Comparison of ENCODE assay signal across 25 cellular contexts in the genomic region with DNA sequence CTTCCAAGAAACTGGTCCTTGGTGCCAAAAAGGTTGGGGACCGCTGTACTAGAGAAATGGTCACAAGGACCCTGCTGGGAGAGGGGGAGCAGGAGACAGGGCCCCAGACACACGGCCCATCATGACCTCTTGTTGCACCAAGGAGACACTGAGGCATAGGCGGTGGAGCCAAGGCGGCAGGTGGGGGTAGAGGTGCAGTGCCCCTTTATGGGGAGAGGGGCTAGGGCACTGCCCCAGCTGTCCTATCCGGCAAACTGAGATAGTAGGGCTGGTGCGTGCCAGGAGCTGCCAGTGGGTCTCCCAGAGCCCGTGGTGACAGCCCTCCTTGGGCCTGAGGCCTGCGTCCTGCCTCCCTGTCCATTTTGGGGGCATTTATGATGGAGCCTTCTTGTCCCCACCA. TPM values are rescaled to one million over a fixed set of nuclear protein-coding genes. Genes with fewer than 3 reads are reported as not detected.
DNase-seq lines count a peak whose midpoint lies in the region; TF ChIP-seq lines count a peak whose summit lies in the region.
"Had no signal": no experiment of that assay in that cellular context is flagged by ENCODE, and none has a peak within 500 bp of the region (broad histone marks: within the 10 kb centered on the region; RNA-seq: fewer than 3 reads in every experiment).

No MANE protein-coding gene starts in this region.

- H3K36me3 Mint-ChIP-seq in chondrocyte (ENCODE audit: low read depth): peaks cover 1% of the 10 kb centered on the region
- H3K36me3 Mint-ChIP-seq: CD14-positive monocyte; CD8-positive, alpha-beta memory T cell; IgD-negative memory B cell had no signal

- H3K4me3 ChIP-seq in right atrium auricular region: no peak overlapping the region
- H3K4me3 ChIP-seq in spleen: no peak overlapping the region
- H3K4me3 ChIP-seq: GM12878 had no signal

- WGBS in spleen, 5 donors: 82 to 96% (median 94%) methylated on average over 8 of the region's 8 CpGs

- TF ChIP-seq CTCF in chondrocyte (IDR thresholded peaks at IDR 0.05): no peak
- TF ChIP-seq CTCF in right atrium auricular region (IDR thresholded peaks at IDR 0.05): no peak
- TF ChIP-seq CTCF in spleen (IDR thresholded peaks at IDR 0.05 in 8 of 11, conservative IDR thresholded peaks at IDR 0.05 in 3 of 11): no peak

- intact Hi-C loops in cardiac septum (cut with DNase I): no loop called here
- intact Hi-C loops in spleen (cut with DNase I; ENCODE audit: low total_unique reads): no loop called here

- no peak overlapping the region for H3K4me3 Mint-ChIP-seq in chondrocyte (ENCODE audit: unreplicated experiment)
- H3K4me3 Mint-ChIP-seq: CD14-positive monocyte; CD8-positive, alpha-beta memory T cell; IgD-negative memory B cell had no signal

- H3K4me1 Mint-ChIP-seq in chondrocyte (ENCODE audit: low read depth): peaks cover 12% of the 10 kb centered on the region
- H3K4me1 Mint-ChIP-seq: CD14-positive monocyte; CD8-positive, alpha-beta memory T cell; IgD-negative memory B cell had no signal

- H3K9me3 Mint-ChIP-seq in chondrocyte (ENCODE audit: low read depth): no peaks in the 10 kb centered on the region
- H3K9me3 Mint-ChIP-seq: CD8-positive, alpha-beta memory T cell; IgD-negative memory B cell had no signal

- H3K27me3 ChIP-seq in right atrium auricular region (no peaks in the 10 kb centered on the region), spleen (replicated peaks in 1 of 7) (peaks cover 0 to 46% (median 0%) of the 10 kb centered on the region in 7 donors)
- H3K27me3 ChIP-seq: BE2C had no signal

- no peak for TF ChIP-seq POLR2A in spleen (IDR thresholded peaks at IDR 0.05)

- H3K27ac ChIP-seq in right atrium auricular region (peak overlapping the region; percentile 12 to 60), spleen (no peak overlapping the region)
- H3K27ac ChIP-seq: KMS-11 had no signal

- peaks cover 6% of the 10 kb centered on the region for H3K27me3 Mint-ChIP-seq in chondrocyte (ENCODE audit: low read depth)

- H3K9me3 ChIP-seq in right atrium auricular region (no peaks in the 10 kb centered on the region), spleen (no peaks in the 10 kb centered on the region)
- H3K9me3 ChIP-seq: BE2C had no signal

- H3K27ac Mint-ChIP-seq in chondrocyte (ENCODE audit: unreplicated experiment): no peak overlapping the region
- H3K27ac Mint-ChIP-seq: CD14-positive monocyte; CD8-positive, alpha-beta memory T cell; IgD-negative memory B cell had no signal

- H3K4me1 ChIP-seq in right atrium auricular region (peaks cover 0 to 16% of the 10 kb centered on the region in 2 donors), spleen (no peaks in the 10 kb centered on the region)
- H3K4me1 ChIP-seq: BE2C had no signal

- H3K36me3 ChIP-seq in right atrium auricular region: peaks cover 36% of the 10 kb centered on the region
- no peaks in the 10 kb centered on the region for H3K36me3 ChIP-seq in spleen
- H3K36me3 ChIP-seq: BE2C had no signal

- DNase-seq in chondrocyte (ENCODE audit: low spot score) (peak; percentile 57), cardiac septum (ENCODE audit: low spot score) (peak; percentile 74), right atrium auricular region (ENCODE audit: low spot score) (no peak), spleen (peak; percentile 58), NCI-H146 (lab: John Stamatoyannopoulos, UW) (no peak), T1000 (lab: John Stamatoyannopoulos, UW) (no peak), NCI-H524 (lab: John Stamatoyannopoulos, UW) (no peak)
- DNase-seq: 8988T; ACHN; BE2C; CD8-positive, alpha-beta memory T cell; DMS 273 treated with DMSO at 0.1 percent for 48 hours; DMS79; EL; GDM1; HCEC 1CT; MM.1S; NCI-H1694; NCI-H2081; NCI-H2227 treated with DMSO at 0.1 percent for 48 hours had no signal

RNA-seq across cellular contexts. Expression of gene TNNT2, which starts 20.3 kb away (rescaled TPM):
- total RNA-seq in chondrocyte: 20.3 to 21.6 TPM (median 21.2 TPM) in 3 replicates
- total RNA-seq in cardiac septum: 8,017 TPM
- total RNA-seq in right atrium auricular region: over 10,000 TPM in 1 of 2 donors, 1,000 to 10,000 TPM in 1; 4,112 to 12,321 TPM
- under 1 TPM in 2 of 7 donors, not detected in 5; 0.41 to 0.55 TPM for total RNA-seq in spleen
- polyA plus RNA-seq in spleen: 1 to 10 TPM; 1.2 to 3.8 (median 3.8) TPM
- total RNA-seq: CD8-positive, alpha-beta memory T cell; GM12878; NCI-H460 had no signal
- polyA plus RNA-seq: CD14-positive monocyte; CD8-positive, alpha-beta memory T cell; IgD-negative memory B cell had no signal

RNA-seq across cellular contexts. Expression of gene LAD1, which starts 41.9 kb away (rescaled TPM):
- total RNA-seq in chondrocyte (0.17 to 0.34 TPM in 2 of 3 replicates, not detected in the other), cardiac septum (12.4 TPM), right atrium auricular region (1 to 10 TPM; 1.4 to 8.8 TPM), spleen (1 to 10 TPM in 2 of 7 donors, under 1 TPM in 2, not detected in 3; 0.64 to 2.0 (median 1.3) TPM)
- polyA plus RNA-seq in spleen: 1 to 10 TPM in 2 of 3 donors, under 1 TPM in 1; 0.96 to 4.0 (median 2.4) TPM
- total RNA-seq: CD8-positive, alpha-beta memory T cell; NCI-H460 had no signal
- polyA plus RNA-seq: CD14-positive monocyte; CD8-positive, alpha-beta memory T cell; IgD-negative memory B cell had no signal

Comparison
In these comparisons a context has a peak if more than half of its experiments do, and no peak if none do; other contexts are left out.
1. DNase-seq: peak in chondrocyte (single experiment), cardiac septum (single experiment) and spleen (single experiment); none in right atrium auricular region (single experiment), NCI-H146 (single experiment), T1000 (single experiment) and NCI-H524 (0 of 2).
2. H3K27ac ChIP-seq: peak in right atrium auricular region (2 of 2); none in spleen (0 of 8).
3. RNA of gene TNNT2, which starts 20.3 kb away (total RNA-seq): 4,112 to 12,321 TPM in right atrium auricular region and 8,017 TPM in cardiac septum (single experiment); 20.3 to 21.6 TPM in chondrocyte and 0.41 to 0.55 TPM in spleen; every median in the first group is over 100 times any median in the second.